Comparison of ENCODE assay signal across 19 cellular contexts in genomic region chr15:55768670-55769185, GRCh38. TPM values are rescaled to one million over a fixed set of nuclear protein-coding genes. Genes with fewer than 3 reads are reported as not detected.
"Had no signal": no experiment of that assay in that cellular context is flagged by ENCODE, and none has a peak within 500 bp of the region (broad histone marks: within the 10 kb centered on the region; RNA-seq: fewer than 3 reads in every experiment).

No MANE protein-coding gene starts in this region.

- H3K9me3 ChIP-seq: left lung, mucosa of descending colon, transverse colon had no signal

- H3K4me1 Mint-ChIP-seq: activated B cell treated with CpG ODN at 0.5 μM for 24 hours; activated CD4-positive, alpha-beta T cell treated with anti-CD3 and anti-CD28 coated beads, Interleukin-2, amount 10 ng/mL, durations not matched to agents 24 days and 14 days had no signal

- H3K36me3 ChIP-seq: left lung, transverse colon had no signal

- ATAC-seq: activated naive CD8-positive, alpha-beta T cell treated with anti-CD3 and anti-CD28 coated beads, Interleukin-2, amount 50 U/mL, for 24 hours; left lung; mucosa of descending colon; naive thymus-derived CD4-positive, alpha-beta T cell; right cardiac atrium; stimulated activated naive CD8-positive, alpha-beta T cell treated with anti-CD3 and anti-CD28 coated beads, Interleukin-15, Interleukin-2, amounts not matched to agents 100 U/mL and 50 U/mL, for 24 hours had no signal

- H3K27me3 Mint-ChIP-seq: activated B cell treated with CpG ODN at 0.5 μM for 24 hours had no signal

- H3K9me3 Mint-ChIP-seq: activated B cell treated with CpG ODN at 0.5 μM for 24 hours; activated CD4-positive, alpha-beta T cell treated with anti-CD3 and anti-CD28 coated beads, Interleukin-2, amount 10 ng/mL, durations not matched to agents 24 days and 14 days; activated naive CD4-positive, alpha-beta T cell treated with anti-CD3 and anti-CD28 coated beads for 36 hours; activated naive CD8-positive, alpha-beta T cell treated with anti-CD3 and anti-CD28 coated beads, Interleukin-2, amount 50 U/mL, for 24 hours; dendritic cell treated with granulocyte-macrophage colony-stimulating factor and Interleukin-4, amounts not matched to agents 40 ng/mL and 50 ng/mL, for 4 days had no signal

- H3K27ac Mint-ChIP-seq: activated B cell treated with CpG ODN at 0.5 μM for 24 hours; activated CD4-positive, alpha-beta T cell treated with anti-CD3 and anti-CD28 coated beads, Interleukin-2, amount 10 ng/mL, durations not matched to agents 24 days and 14 days; activated naive CD4-positive, alpha-beta T cell treated with anti-CD3 and anti-CD28 coated beads for 36 hours; activated naive CD8-positive, alpha-beta T cell treated with anti-CD3 and anti-CD28 coated beads, Interleukin-2, amount 50 U/mL, for 24 hours; dendritic cell treated with granulocyte-macrophage colony-stimulating factor and Interleukin-4, amounts not matched to agents 40 ng/mL and 50 ng/mL, for 4 days; naive thymus-derived CD4-positive, alpha-beta T cell had no signal

- DNase-seq: activated B cell treated with CpG ODN at 0.5 μM for 24 hours; activated CD4-positive, alpha-beta T cell treated with anti-CD3 and anti-CD28 coated beads, Interleukin-2, amount 10 ng/mL, durations not matched to agents 24 days and 14 days; activated naive CD4-positive, alpha-beta T cell treated with anti-CD3 and anti-CD28 coated beads for 36 hours; activated naive CD8-positive, alpha-beta T cell treated with anti-CD3 and anti-CD28 coated beads, Interleukin-2, amount 50 U/mL, for 24 hours; aorta; hippocampal formation; kidney; left lung; mammary epithelial cell; mucosa of descending colon; naive thymus-derived CD4-positive, alpha-beta T cell; nucleus accumbens; right cardiac atrium; small intestine; stimulated activated naive CD8-positive, alpha-beta T cell treated with anti-CD3 and anti-CD28 coated beads, Interleukin-15, Interleukin-2, amounts not matched to agents 100 U/mL and 50 U/mL, for 24 hours; SW 1271; transverse colon had no signal

- H3K4me3 ChIP-seq: left lung, mucosa of descending colon, transverse colon had no signal

- H3K4me3 Mint-ChIP-seq: activated B cell treated with CpG ODN at 0.5 μM for 24 hours; activated CD4-positive, alpha-beta T cell treated with anti-CD3 and anti-CD28 coated beads, Interleukin-2, amount 10 ng/mL, durations not matched to agents 24 days and 14 days; activated naive CD4-positive, alpha-beta T cell treated with anti-CD3 and anti-CD28 coated beads for 36 hours; activated naive CD8-positive, alpha-beta T cell treated with anti-CD3 and anti-CD28 coated beads, Interleukin-2, amount 50 U/mL, for 24 hours; dendritic cell treated with granulocyte-macrophage colony-stimulating factor and Interleukin-4, amounts not matched to agents 40 ng/mL and 50 ng/mL, for 4 days; naive thymus-derived CD4-positive, alpha-beta T cell had no signal

- H3K4me1 ChIP-seq: left lung, transverse colon had no signal

- H3K36me3 Mint-ChIP-seq: naive thymus-derived CD4-positive, alpha-beta T cell had no signal

- H3K27me3 ChIP-seq: left lung, transverse colon had no signal

- H3K27ac ChIP-seq: left lung, transverse colon had no signal

RNA-seq across cellular contexts. Expression of gene PRTG, which starts 25.8 kb away (rescaled TPM):
- total RNA-seq: activated B cell treated with CpG ODN at 0.5 μM for 24 hours; activated CD4-positive, alpha-beta T cell treated with anti-CD3 and anti-CD28 coated beads, Interleukin-2, amount 10 ng/mL, durations not matched to agents 24 days and 14 days; activated naive CD4-positive, alpha-beta T cell treated with anti-CD3 and anti-CD28 coated beads for 36 hours; naive thymus-derived CD4-positive, alpha-beta T cell; T-helper 2 cell treated with Interferon-gamma antibody and Interleukin-4, amounts not matched to agents 100 ng/mL and 5 ng/mL, for 36 hours had no signal
- polyA plus RNA-seq: naive thymus-derived CD4-positive, alpha-beta T cell had no signal
